ENCODE assay signal across 26 cellular contexts in genomic region chr5:124705577-124705976, GRCh38. TPM values are rescaled to one million over a fixed set of nuclear protein-coding genes. Genes with fewer than 3 reads are reported as not detected.
DNase-seq lines count a peak whose midpoint lies in the region; ATAC-seq, FAIRE-seq and TF ChIP-seq lines count a peak whose summit lies in the region.
"Had no signal": no experiment of that assay in that cellular context is flagged by ENCODE, and none has a peak within 500 bp of the region (broad histone marks: within the 10 kb centered on the region; RNA-seq: fewer than 3 reads in every experiment).

No MANE protein-coding gene starts in this region.

- no peaks in the 10 kb centered on the region for H4K20me1 ChIP-seq in K562 (replicated peaks; ENCODE audit: control insufficient read depth, insufficient read depth, low read length)

- H3K9me1 ChIP-seq in K562 (ENCODE audit: control insufficient read depth, insufficient read depth, low read length) = no peaks in the 10 kb centered on the region

- TF ChIP-seq RAD21 in K562 (CRISPR knock-in tag; conservative IDR thresholded peaks at IDR 0.05 in 1 of 2, IDR thresholded peaks at IDR 0.05 in 1 of 2) = no peak

- 25% methylated on average over 2 of the region's 2 CpGs for WGBS in K562 (ENCODE audit: insufficient coverage, low coverage, missing lambda C conversion rate)
- WGBS in adrenal gland, 4 donors = 93 to 100% (median 95%) methylated on average over 2 of the region's 2 CpGs

- no peaks in the 10 kb centered on the region for H3K79me2 ChIP-seq in K562 (ENCODE audit: control insufficient read depth, insufficient read depth, low read length)

- BruUV-seq in K562 (replicated peaks; lab: Mats Ljungman, UMichigan) = no TSS peak

- CTCF ChIA-PET in K562 (lab: Yijun Ruan, JAX; ENCODE audit: low intra/inter-chr PET ratio) = no interaction called here

- H3K4me1 ChIP-seq in K562 (replicated peaks in 1 of 2; ENCODE audit: control insufficient read depth in 2 of 2, insufficient read depth in 2 of 2, low read length in 2 of 2) (no peaks in the 10 kb centered on the region; a peak in 3 of 5 replicates), rectal smooth muscle tissue (ENCODE audit: control insufficient read depth, insufficient read depth, low read length) (peaks cover 36% of the 10 kb centered on the region), adrenal gland (replicated peaks in 1 of 2) (peaks cover 10 to 36% of the 10 kb centered on the region in 2 donors)
- H3K4me1 ChIP-seq: uterus had no signal

- in situ Hi-C loops in K562 (cut with MboI) = no loop called here

- TF ChIP-seq CTCF in K562 (IDR thresholded peaks at IDR 0.05 in 2 of 3, conservative IDR thresholded peaks at IDR 0.05 in 1 of 3; ENCODE audit: insufficient read depth in 2 of 3, low read depth in 1 of 3, low read length in 3 of 3) (no peak), adrenal gland (IDR thresholded peaks at IDR 0.05) (no peak)

- H3K36me3 ChIP-seq in K562 (ENCODE audit: control insufficient read depth, insufficient read depth, low read length) (no peaks in the 10 kb centered on the region), rectal smooth muscle tissue (ENCODE audit: control insufficient read depth, insufficient read depth, low read length) (no peaks in the 10 kb centered on the region), adrenal gland (replicated peaks in 1 of 2) (no peaks in the 10 kb centered on the region)
- H3K36me3 ChIP-seq: colonic mucosa, uterus had no signal

- intact Hi-C loops in K562 (cut with micrococcal nuclease) = no loop called here
- intact Hi-C loops in adrenal gland (cut with DNase I) = no loop called here

- TF ChIP-seq EP300 in K562 (IDR thresholded peaks at IDR 0.05; ENCODE audit: low read length) = no peak

- 0 out of 2 replicates have a peak overlapping the region, but pooled peaks have one; percentile 37 for H2AFZ ChIP-seq in K562 (ENCODE audit: low read depth, low read length)

- no peak overlapping the region for H3K27ac ChIP-seq in K562 (ENCODE audit: extremely low read depth, low read depth, low read length)
- peak overlapping the region; percentile 6 for H3K27ac ChIP-seq in rectal smooth muscle tissue (ENCODE audit: low read depth, low read length)
- H3K27ac ChIP-seq in adrenal gland = no peak overlapping the region
- H3K27ac ChIP-seq: 22Rv1, colonic mucosa, HL-60, uterus had no signal

- ATAC-seq in K562 = peak; percentile 40
- ATAC-seq: activated T-helper 17 cell treated with anti-CD3 and anti-CD28 coated beads, Interleukin-2, amount 50 U/mL, for 72 hours; body of pancreas; heart left ventricle had no signal

- TF ChIP-seq POLR2A in K562 (conservative IDR thresholded peaks at IDR 0.05) = no peak
- no peak for TF ChIP-seq POLR2A in adrenal gland (IDR thresholded peaks at IDR 0.05)

- H3K9me3 ChIP-seq in K562 (replicated peaks; ENCODE audit: control insufficient read depth, insufficient read depth, low read depth, low read length) (no peaks in the 10 kb centered on the region), adrenal gland (replicated peaks in 1 of 3) (no peaks in the 10 kb centered on the region)
- H3K9me3 ChIP-seq: body of pancreas, colonic mucosa, heart left ventricle, left ventricle myocardium inferior, mucosa of descending colon, uterus had no signal

- no peak overlapping the region for H3K4me2 ChIP-seq in K562 (ENCODE audit: insufficient read depth, low read length)

- POLR2A ChIA-PET in K562 (lab: Yijun Ruan, JAX) = interaction anchor here (0.7 to 1.0 kb wide), 2 partner anchors 8 to 10 kb away, joined by 3 to 4 read pairs; no protein-coding TSS in a partner anchor

- DNase-seq in NCI-H1105 (lab: John Stamatoyannopoulos, UW) (peak; percentile 11), NCI-H1105 treated with DMSO at 0.1 percent for 48 hours (lab: John Stamatoyannopoulos, UW) (no peak), NCI-H524 treated with DMSO at 0.1 percent for 48 hours (lab: John Stamatoyannopoulos, UW) (peak; percentile 94), K562 (ENCODE audit: extremely low read depth in 1 of 4, low spot score in 3 of 4) (no peak), activated gamma-delta T cell (lab: John Stamatoyannopoulos, UW) (no peak), hypothalamus (lab: John Stamatoyannopoulos, UW) (no peak), adrenal gland (no peak)
- DNase-seq: activated CD4-positive, alpha-beta T cell treated with anti-CD3 and anti-CD28 coated beads, Interleukin-2, amount 10 ng/mL, durations not matched to agents 24 days and 14 days; activated naive CD8-positive, alpha-beta T cell treated with anti-CD3 and anti-CD28 coated beads, Interleukin-2, amount 10 ng/mL, durations not matched to agents 7 days and 5 days; body of pancreas; Calu3; colonic mucosa; heart left ventricle; left ventricle myocardium inferior; mucosa of descending colon; NCI-H2029; nucleus accumbens; OCI-M1; SHP77 treated with DMSO at 0.1 percent for 48 hours; T-helper 1 cell; uterus had no signal

- no peak overlapping the region for H3K9ac ChIP-seq in K562 (ENCODE audit: insufficient read depth in 1 of 2, low read depth in 2 of 2, low read length in 2 of 2)
- no peak overlapping the region for H3K9ac ChIP-seq in rectal smooth muscle tissue (ENCODE audit: low read length)

- H3K4me3 ChIP-seq in K562 (no peak overlapping the region), rectal smooth muscle tissue (ENCODE audit: low read length) (no peak overlapping the region), adrenal gland (no peak overlapping the region)
- H3K4me3 ChIP-seq: body of pancreas, colonic mucosa, heart left ventricle, left ventricle myocardium inferior, mucosa of descending colon, uterus had no signal

- H3K27me3 ChIP-seq in K562 (ENCODE audit: control insufficient read depth in 2 of 2, insufficient read depth in 2 of 2, low read length in 2 of 2) = no peaks in the 10 kb centered on the region
- no peaks in the 10 kb centered on the region for H3K27me3 ChIP-seq in rectal smooth muscle tissue (ENCODE audit: control insufficient read depth, insufficient read depth, low read length)
- H3K27me3 ChIP-seq in adrenal gland = no peaks in the 10 kb centered on the region
- H3K27me3 ChIP-seq: body of pancreas, colonic mucosa, heart left ventricle, uterus had no signal

- FAIRE-seq in K562 (lab: Jason Lieb, UNC) = no peak
- FAIRE-seq: endometrium had no signal

TF ChIP-seq in K562, 482 proteins besides CTCF, POLR2A, EP300 and RAD21:
- no peak for TF ChIP-seq THAP7 (CRISPR knock-in tag; IDR thresholded peaks at IDR 0.05)
- TF ChIP-seq ZNF239 (CRISPR knock-in tag; IDR thresholded peaks at IDR 0.05) = peak; percentile 94
- peak; percentile 47 for TF ChIP-seq CBFA2T3 (IDR thresholded peaks at IDR 0.05)

RNA-seq across cellular contexts. Expression of gene ZNF608, which starts 40.9 kb away (rescaled TPM):
- 0.76 and 2.3 TPM in 2 replicates for total RNA-seq in K562 (2011; cell fraction: chromatin; rRNA removed; ENCODE audit: low replicate concordance)
- 0.92 and 1.3 TPM in 2 replicates for total RNA-seq in K562 (2011; cell fraction: nucleolus; rRNA removed)
- total RNA-seq in K562 (2011; cell fraction: nucleoplasm; rRNA removed) = 1.0 and 1.8 TPM in 2 replicates
- total RNA-seq in K562 (2014; rRNA removed) (1.00 and 1.5 TPM in 2 replicates), K562 (2014; rRNA removed; fragmentation: Illumina TruSeq; extraction: Trizol) (1.4 and 1.5 TPM in 2 replicates), K562 (2015; rRNA removed; fragmentation: Illumina TruSeq; extraction: Trizol) (1.5 and 1.6 TPM in 2 replicates), K562 (2021) (1.5 and 2.3 TPM in 2 replicates), adrenal gland (10 to 100 TPM; 15.5 to 55.0 (median 29.1) TPM)
- polyA plus RNA-seq in K562 (2011; rRNA removed) (0.69 and 0.89 TPM in 2 replicates), K562 (2014; fragmentation: Illumina TruSeq; extraction: Trizol) (1.1 and 1.4 TPM in 2 replicates), K562 (2014; fragmentation: Nextera tagmentation; extraction: Ambion mirVana) (under 1 TPM; 0.38 to 0.83 TPM), K562 (2014; rRNA removed) (0.69 and 1.5 TPM in 2 replicates), adrenal gland (10 to 100 TPM; 14.4 to 30.3 (median 16.7) TPM)
- polyA plus RNA-seq in K562 (2011; cell fraction: cytosol; rRNA removed) = 0.28 and 0.36 TPM in 2 replicates
- 0.48 and 1.3 TPM in 2 replicates for polyA plus RNA-seq in K562 (2011; cell fraction: nucleus; rRNA removed)
- polyA plus RNA-seq in K562 (2012) = 1.5 and 3.0 TPM in 2 replicates
- polyA minus RNA-seq in K562 (2011; rRNA and poly(A)+ RNA removed) = 0.93 and 1.3 TPM in 2 replicates
- polyA minus RNA-seq in K562 (2011; cell fraction: cytosol; rRNA and poly(A)+ RNA removed) = 0.36 TPM in 1 of 2 replicates, not detected in the other
- polyA minus RNA-seq in K562 (2011; cell fraction: nucleus; rRNA and poly(A)+ RNA removed) = 0.33 and 0.54 TPM in 2 replicates
- total RNA-seq: activated CD4-positive, alpha-beta T cell treated with anti-CD3 and anti-CD28 coated beads, Interleukin-2, amount 10 ng/mL, durations not matched to agents 24 days and 14 days; activated naive CD8-positive, alpha-beta T cell treated with anti-CD3 and anti-CD28 coated beads, Interleukin-2, amount 10 ng/mL, durations not matched to agents 7 days and 5 days; activated T-helper 17 cell treated with anti-CD3 and anti-CD28 coated beads, Interleukin-2, amount 50 U/mL, for 72 hours had no signal

Comparison
In these comparisons a context has a peak if more than half of its experiments do, and no peak if none do; other contexts are left out.
1. DNase-seq: peak in NCI-H1105 (single experiment) and NCI-H524 treated with DMSO at 0.1 percent for 48 hours (single experiment); none in NCI-H1105 treated with DMSO at 0.1 percent for 48 hours (single experiment), K562 (0 of 4), activated gamma-delta T cell (single experiment), hypothalamus (0 of 51) and adrenal gland (0 of 7).
2. RNA of gene ZNF608, which starts 40.9 kb away (total RNA-seq): 15.5 to 55.0 TPM in adrenal gland; 0.76 to 2.3 TPM in K562; every median in the first group is over 4 times any median in the second.